9 cellular contexts compared by ENCODE assay signal in genomic region chr7:158740013-158740656, GRCh38. TPM values are rescaled to one million over a fixed set of nuclear protein-coding genes. Genes with fewer than 3 reads are reported as not detected.
A peak's percentile ranks its signal among the peaks of the same experiment; 100 is the strongest.
DNase-seq lines count a peak whose midpoint lies in the region; ATAC-seq and TF ChIP-seq lines count a peak whose summit lies in the region.
"Had no signal": no experiment of that assay in that cellular context is flagged by ENCODE, and none has a peak within 500 bp of the region (broad histone marks: within the 10 kb centered on the region; RNA-seq: fewer than 3 reads in every experiment).

No MANE protein-coding gene starts in this region.

- H3K4me1 ChIP-seq in right atrium auricular region (no peaks in the 10 kb centered on the region), upper lobe of right lung (peaks cover 2% of the 10 kb centered on the region)

- intact Hi-C loops in Right ventricle myocardium superior (cut with DNase I) (no loop called here), upper lobe of right lung (cut with DNase I) (no loop called here)

- no peaks in the 10 kb centered on the region for H3K27me3 Mint-ChIP-seq in activated naive CD8-positive, alpha-beta T cell treated with anti-CD3 and anti-CD28 coated beads, Interleukin-2, amount 50 U/mL, for 24 hours
- no peaks in the 10 kb centered on the region for H3K27me3 Mint-ChIP-seq in stimulated activated naive B cell treated with anti-CD40 and anti-IgM and Interleukin-4, amounts not matched to agents 10 μg/mL and 1 μg/mL and 100 μg/mL, for 72 hours

- H3K4me3 ChIP-seq in right atrium auricular region (no peak overlapping the region), upper lobe of right lung (no peak overlapping the region)

- no peaks in the 10 kb centered on the region for H3K9me3 Mint-ChIP-seq in activated naive CD8-positive, alpha-beta T cell treated with anti-CD3 and anti-CD28 coated beads, Interleukin-2, amount 50 U/mL, for 24 hours
- H3K9me3 Mint-ChIP-seq in stimulated activated naive B cell treated with anti-CD40 and anti-IgM and Interleukin-4, amounts not matched to agents 10 μg/mL and 1 μg/mL and 100 μg/mL, for 72 hours, result no peaks in the 10 kb centered on the region

- TF ChIP-seq CTCF in right atrium auricular region (IDR thresholded peaks at IDR 0.05) (no peak), upper lobe of right lung (IDR thresholded peaks at IDR 0.05) (no peak)

- H3K27ac Mint-ChIP-seq in activated naive CD8-positive, alpha-beta T cell treated with anti-CD3 and anti-CD28 coated beads, Interleukin-2, amount 50 U/mL, for 24 hours, result peak overlapping the region; percentile 82
- H3K27ac Mint-ChIP-seq in stimulated activated naive B cell treated with anti-CD40 and anti-IgM and Interleukin-4, amounts not matched to agents 10 μg/mL and 1 μg/mL and 100 μg/mL, for 72 hours, result no peak overlapping the region

- no peaks in the 10 kb centered on the region for H3K27me3 ChIP-seq in right atrium auricular region
- no peaks in the 10 kb centered on the region for H3K27me3 ChIP-seq in upper lobe of right lung

- ATAC-seq in Right ventricle myocardium superior (ENCODE audit: poor library complexity) (peak; percentile 23), upper lobe of right lung (peak; percentile 71), GM19328 (IDR thresholded peaks at IDR 0.05; ENCODE audit: unreplicated experiment) (no peak)
- ATAC-seq in activated naive CD8-positive, alpha-beta T cell treated with anti-CD3 and anti-CD28 coated beads, Interleukin-2, amount 50 U/mL, for 24 hours, result peak; percentile 39
- no peak for ATAC-seq in stimulated activated naive B cell treated with anti-CD40 and anti-IgM and Interleukin-4, amounts not matched to agents 10 μg/mL and 1 μg/mL and 100 μg/mL, for 72 hours (replicated peaks)

- DNase-seq in Right ventricle myocardium superior (peak; percentile 55), right atrium auricular region (ENCODE audit: low spot score) (no peak), kidney tubule cell (ENCODE audit: low spot score) (peak; percentile 8), upper lobe of right lung (no peak), putamen (ENCODE audit: low spot score) (no peak)
- DNase-seq in activated naive CD8-positive, alpha-beta T cell treated with anti-CD3 and anti-CD28 coated beads, Interleukin-2, amount 50 U/mL, for 24 hours, result no peak
- no peak for DNase-seq in stimulated activated naive B cell treated with anti-CD40 and anti-IgM and Interleukin-4, amounts not matched to agents 10 μg/mL and 1 μg/mL and 100 μg/mL, for 72 hours
- DNase-seq: activated CD4-positive, alpha-beta T cell treated with anti-CD3 and anti-CD28 coated beads for 48 hours had no signal

- peaks cover 22% of the 10 kb centered on the region for H3K4me1 Mint-ChIP-seq in activated naive CD8-positive, alpha-beta T cell treated with anti-CD3 and anti-CD28 coated beads, Interleukin-2, amount 50 U/mL, for 24 hours
- no peaks in the 10 kb centered on the region for H3K4me1 Mint-ChIP-seq in stimulated activated naive B cell treated with anti-CD40 and anti-IgM and Interleukin-4, amounts not matched to agents 10 μg/mL and 1 μg/mL and 100 μg/mL, for 72 hours

- peaks cover 93% of the 10 kb centered on the region for H3K36me3 ChIP-seq in right atrium auricular region
- peaks cover 87% of the 10 kb centered on the region for H3K36me3 ChIP-seq in upper lobe of right lung

- H3K27ac ChIP-seq in right atrium auricular region, result no peak overlapping the region
- no peak overlapping the region for H3K27ac ChIP-seq in upper lobe of right lung

- H3K9me3 ChIP-seq in right atrium auricular region, result no peaks in the 10 kb centered on the region
- no peaks in the 10 kb centered on the region for H3K9me3 ChIP-seq in upper lobe of right lung

- H3K36me3 Mint-ChIP-seq in activated naive CD8-positive, alpha-beta T cell treated with anti-CD3 and anti-CD28 coated beads, Interleukin-2, amount 50 U/mL, for 24 hours (ENCODE audit: low read depth), result peaks cover 53% of the 10 kb centered on the region
- peaks cover 33 to 59% of the 10 kb centered on the region in 2 donors for H3K36me3 Mint-ChIP-seq in stimulated activated naive B cell treated with anti-CD40 and anti-IgM and Interleukin-4, amounts not matched to agents 10 μg/mL and 1 μg/mL and 100 μg/mL, for 72 hours

- H3K4me3 Mint-ChIP-seq in activated naive CD8-positive, alpha-beta T cell treated with anti-CD3 and anti-CD28 coated beads, Interleukin-2, amount 50 U/mL, for 24 hours, result peak overlapping the region; percentile 53
- H3K4me3 Mint-ChIP-seq in stimulated activated naive B cell treated with anti-CD40 and anti-IgM and Interleukin-4, amounts not matched to agents 10 μg/mL and 1 μg/mL and 100 μg/mL, for 72 hours, result no peak overlapping the region

RNA-seq across cellular contexts. Expression of gene NCAPG2, which starts 35.5 kb away (rescaled TPM):
- total RNA-seq in Right ventricle myocardium superior, result 5.6 TPM
- total RNA-seq in right atrium auricular region, result 1 to 10 TPM; 2.8 to 3.1 TPM
- 6.5 TPM for total RNA-seq in upper lobe of right lung

Comparison
In these comparisons a context has a peak if more than half of its experiments do, and no peak if none do; other contexts are left out.
1. DNase-seq: peak in Right ventricle myocardium superior (single experiment) and kidney tubule cell (single experiment); none in right atrium auricular region (single experiment), activated naive CD8-positive, alpha-beta T cell treated with anti-CD3 and anti-CD28 coated beads, Interleukin-2, amount 50 U/mL, for 24 hours (single experiment), upper lobe of right lung (single experiment), putamen (single experiment) and stimulated activated naive B cell treated with anti-CD40 and anti-IgM and Interleukin-4, amounts not matched to agents 10 μg/mL and 1 μg/mL and 100 μg/mL, for 72 hours (single experiment).
2. ATAC-seq: peak in Right ventricle myocardium superior (single experiment), activated naive CD8-positive, alpha-beta T cell treated with anti-CD3 and anti-CD28 coated beads, Interleukin-2, amount 50 U/mL, for 24 hours (single experiment) and upper lobe of right lung (single experiment); none in stimulated activated naive B cell treated with anti-CD40 and anti-IgM and Interleukin-4, amounts not matched to agents 10 μg/mL and 1 μg/mL and 100 μg/mL, for 72 hours (0 of 2) and GM19328 (single experiment).